Comparison of ENCODE assay signal across 8 cellular contexts in genomic region chr7:30027915-30028748, GRCh38. TPM values are rescaled to one million over a fixed set of nuclear protein-coding genes. Genes with fewer than 3 reads are reported as not detected.
DNase-seq lines count a peak whose midpoint lies in the region; ATAC-seq, FAIRE-seq and TF ChIP-seq lines count a peak whose summit lies in the region.

Gene PLEKHA8 (plus strand): TSS chr7:30028412. CDS start chr7:30028763, 351 bp downstream.

- peak; percentile 49 for ATAC-seq in GM21381 (IDR thresholded peaks at IDR 0.05; ENCODE audit: unreplicated experiment)

- H3K27me3 ChIP-seq in OCI-LY1 (ENCODE audit: insufficient read depth, low read length) (no peaks in the 10 kb centered on the region), mucosa of rectum (ENCODE audit: control insufficient read depth in 2 of 2, insufficient read depth in 2 of 2, low read length in 2 of 2) (no peaks in the 10 kb centered on the region)

- H3K36me3 ChIP-seq in OCI-LY1 (ENCODE audit: insufficient read depth, low read length) (peaks cover 11% of the 10 kb centered on the region), mucosa of rectum (ENCODE audit: control insufficient read depth in 2 of 2, insufficient read depth in 2 of 2, low read length in 2 of 2) (no peaks in the 10 kb centered on the region)

- H3K9me2 ChIP-seq in OCI-LY1 (ENCODE audit: low read depth, low read length) = no peaks in the 10 kb centered on the region

- H3K79me2 ChIP-seq in OCI-LY1 (ENCODE audit: insufficient read depth, low read length) = peaks cover 12% of the 10 kb centered on the region

- DNase-seq in D721Med (ENCODE audit: insufficient read length, low spot score) (peak; percentile 64), HTR-8/SVneo (ENCODE audit: insufficient read length, low spot score) (peak; percentile 86), activated T-cell treated with anti-CD3 and anti-CD28 coated beads for 48 hours (ENCODE audit: low read depth) (peak; percentile 93), epithelial cell of proximal tubule (ENCODE audit: low read depth) (no peak)
- peak; percentile 81 for DNase-seq in stimulated activated CD8-positive, alpha-beta memory T cell treated with anti-CD3 and anti-CD28 coated beads, Interleukin-4, amount 100 ng/mL, for 24 hours (ENCODE audit: low read depth)

- H3K9ac ChIP-seq in OCI-LY1 (ENCODE audit: low read length) = peak within 1 kb of the TSS; percentile 70
- peak within 1 kb of the TSS; percentile 72 to 79 for H3K9ac ChIP-seq in mucosa of rectum (ENCODE audit: low read depth in 1 of 2, low read length in 2 of 2)

- H3K9me3 ChIP-seq in OCI-LY1 (ENCODE audit: low read length) (0 out of 2 replicates have a peak, but pooled peaks cover 3% of the 10 kb centered on the region), mucosa of rectum (ENCODE audit: control insufficient read depth in 2 of 2, low read length in 2 of 2) (no peaks in the 10 kb centered on the region)

- peak within 1 kb of the TSS; percentile 80 for H3K27ac ChIP-seq in OCI-LY1 (ENCODE audit: low read depth, low read length, poor library complexity, severe bottlenecking)
- H3K27ac ChIP-seq in mucosa of rectum (ENCODE audit: low read depth in 2 of 2, low read length in 2 of 2) = peak within 1 kb of the TSS; percentile 78 to 84

- TF ChIP-seq CTCF in D721Med (IDR thresholded peaks at IDR 0.05; ENCODE audit: insufficient read depth, missing control alignments) = no peak
- TF ChIP-seq CTCF in OCI-LY1 (IDR thresholded peaks at IDR 0.05; ENCODE audit: low read length) = no peak
- no peak for TF ChIP-seq CTCF in epithelial cell of proximal tubule (conservative IDR thresholded peaks at IDR 0.05; ENCODE audit: low read depth, low read length)

- H2AFZ ChIP-seq in OCI-LY1 (ENCODE audit: low read length) = peak within 1 kb of the TSS; percentile 47

- FAIRE-seq in D721Med (lab: Jason Lieb, UNC) (no peak), HTR-8/SVneo (lab: Jason Lieb, UNC) (peak; percentile 40)

- peak within 1 kb of the TSS; percentile 81 for H3K4me2 ChIP-seq in OCI-LY1 (ENCODE audit: low read length)

- H3K4me1 ChIP-seq in OCI-LY1 (ENCODE audit: insufficient read depth, low read length, severe bottlenecking) (peaks cover 38% of the 10 kb centered on the region), mucosa of rectum (ENCODE audit: control insufficient read depth in 2 of 2, insufficient read depth in 2 of 2, low read length in 2 of 2) (peaks cover 20 to 31% of the 10 kb centered on the region in 2 donors)

- H3K4me3 ChIP-seq in OCI-LY1 (ENCODE audit: low read depth, low read length, poor library complexity, severe bottlenecking) = peak within 1 kb of the TSS; percentile 76
- peak within 1 kb of the TSS; percentile 68 for H3K4me3 ChIP-seq in epithelial cell of proximal tubule (ENCODE audit: low read depth, low read length)
- peak within 1 kb of the TSS; percentile 91 to 100 for H3K4me3 ChIP-seq in mucosa of rectum (ENCODE audit: low read length in 2 of 2)

- H4K20me1 ChIP-seq in OCI-LY1 (ENCODE audit: insufficient read depth, low read length) = no peaks in the 10 kb centered on the region

- no peaks in the 10 kb centered on the region for H3F3A ChIP-seq in OCI-LY1 (ENCODE audit: insufficient read depth, low read length)

RNA-seq across cellular contexts. Expression of gene PLEKHA8, which starts in this region (rescaled TPM):
- total RNA-seq in epithelial cell of proximal tubule = 11.9 and 12.2 TPM in 2 replicates
